In genomic region chr7:56009695-56010094, GRCh38 we compare ENCODE assay signal across 13 cellular contexts. TPM values are rescaled to one million over a fixed set of nuclear protein-coding genes. Genes with fewer than 3 reads are reported as not detected.
A peak's percentile ranks its signal among the peaks of the same experiment; 100 is the strongest.
DNase-seq lines count a peak whose midpoint lies in the region; TF ChIP-seq lines count a peak whose summit lies in the region.
"Had no signal": no experiment of that assay in that cellular context is flagged by ENCODE, and none has a peak within 500 bp of the region (broad histone marks: within the 10 kb centered on the region; RNA-seq: fewer than 3 reads in every experiment).

No MANE protein-coding gene starts in this region.

- no peak for TF ChIP-seq POLR2A in esophagus muscularis mucosa (IDR thresholded peaks at IDR 0.05; ENCODE audit: low read depth)

- no peak for TF ChIP-seq EP300 in esophagus muscularis mucosa (IDR thresholded peaks at IDR 0.05)

- WGBS in esophagus muscularis mucosa = 38% methylated on average over 7 of the region's 7 CpGs

- no peak overlapping the region for H3K4me3 Mint-ChIP-seq in activated T-helper 1 cell treated with anti-CD3 and anti-CD28 coated beads, Interleukin-12 subunit alpha, Interleukin-12 subunit beta, Interleukin-2, Interleukin-4 antibody, amounts not matched to agents 30 ng/mL and 10 ng/mL and 1 ng/mL, durations not matched to agents 14 hours and 24 hours and 36 hours
- H3K4me3 Mint-ChIP-seq: activated CD8-positive, alpha-beta memory T cell treated with anti-CD3 and anti-CD28 coated beads, Interleukin-2, amount 10 ng/mL, durations not matched to agents 7 days and 5 days; IgD-negative memory B cell had no signal

- no TSS peak for BruUV-seq in A673 (replicated peaks; lab: Mats Ljungman, UMichigan)

- H3K27ac Mint-ChIP-seq in activated T-helper 1 cell treated with anti-CD3 and anti-CD28 coated beads, Interleukin-12 subunit alpha, Interleukin-12 subunit beta, Interleukin-2, Interleukin-4 antibody, amounts not matched to agents 30 ng/mL and 10 ng/mL and 1 ng/mL, durations not matched to agents 14 hours and 24 hours and 36 hours = no peak overlapping the region
- H3K27ac Mint-ChIP-seq: activated CD8-positive, alpha-beta memory T cell treated with anti-CD3 and anti-CD28 coated beads, Interleukin-2, amount 10 ng/mL, durations not matched to agents 7 days and 5 days; IgD-negative memory B cell had no signal

- H3K27ac ChIP-seq in HEK293 (ENCODE audit: extremely low read depth, low read depth, low read length) = no peak overlapping the region
- peak overlapping the region in 3 of 4 donors; percentile 12 to 72 (median 23) for H3K27ac ChIP-seq in esophagus muscularis mucosa (replicated peaks in 1 of 4)
- H3K27ac ChIP-seq in A673 (ENCODE audit: low read depth, low read length, poor library complexity, severe bottlenecking) = no peak overlapping the region
- H3K27ac ChIP-seq: SJSA1 had no signal

- TF ChIP-seq CTCF in HEK293 (tag by site-specific recombination; IDR thresholded peaks at IDR 0.05) = no peak
- TF ChIP-seq CTCF in esophagus muscularis mucosa (IDR thresholded peaks at IDR 0.05) = no peak
- TF ChIP-seq CTCF in A673 (conservative IDR thresholded peaks at IDR 0.05; ENCODE audit: low read depth, low read length) = no peak
- no peak for TF ChIP-seq CTCF in GM20000 (IDR thresholded peaks at IDR 0.05; ENCODE audit: extremely low read depth, missing control alignments)

- no peaks in the 10 kb centered on the region for H3K27me3 Mint-ChIP-seq in activated T-helper 1 cell treated with anti-CD3 and anti-CD28 coated beads, Interleukin-12 subunit alpha, Interleukin-12 subunit beta, Interleukin-2, Interleukin-4 antibody, amounts not matched to agents 30 ng/mL and 10 ng/mL and 1 ng/mL, durations not matched to agents 14 hours and 24 hours and 36 hours (ENCODE audit: insufficient read depth)
- H3K27me3 Mint-ChIP-seq: activated CD8-positive, alpha-beta memory T cell treated with anti-CD3 and anti-CD28 coated beads, Interleukin-2, amount 10 ng/mL, durations not matched to agents 7 days and 5 days; IgD-negative memory B cell; progenitor cell of endocrine pancreas had no signal

- no peaks in the 10 kb centered on the region for H3K4me1 ChIP-seq in HEK293 (ENCODE audit: control insufficient read depth, insufficient read depth, low read length)
- peaks cover 0 to 25% (median 21%) of the 10 kb centered on the region in 4 donors for H3K4me1 ChIP-seq in esophagus muscularis mucosa
- H3K4me1 ChIP-seq in A673 (ENCODE audit: insufficient read depth, low read length, poor library complexity, severe bottlenecking) = no peaks in the 10 kb centered on the region
- H3K4me1 ChIP-seq: SJSA1 had no signal

- no peaks in the 10 kb centered on the region for H3K9me3 Mint-ChIP-seq in activated T-helper 1 cell treated with anti-CD3 and anti-CD28 coated beads, Interleukin-12 subunit alpha, Interleukin-12 subunit beta, Interleukin-2, Interleukin-4 antibody, amounts not matched to agents 30 ng/mL and 10 ng/mL and 1 ng/mL, durations not matched to agents 14 hours and 24 hours and 36 hours
- H3K9me3 Mint-ChIP-seq: IgD-negative memory B cell had no signal

- no peaks in the 10 kb centered on the region for H3K4me1 Mint-ChIP-seq in activated T-helper 1 cell treated with anti-CD3 and anti-CD28 coated beads, Interleukin-12 subunit alpha, Interleukin-12 subunit beta, Interleukin-2, Interleukin-4 antibody, amounts not matched to agents 30 ng/mL and 10 ng/mL and 1 ng/mL, durations not matched to agents 14 hours and 24 hours and 36 hours (ENCODE audit: low read depth)
- H3K4me1 Mint-ChIP-seq: activated CD8-positive, alpha-beta memory T cell treated with anti-CD3 and anti-CD28 coated beads, Interleukin-2, amount 10 ng/mL, durations not matched to agents 7 days and 5 days; IgD-negative memory B cell had no signal

- H3K36me3 ChIP-seq in HEK293 (ENCODE audit: control insufficient read depth in 2 of 2, insufficient read depth in 1 of 2, low read length in 2 of 2) = peaks cover 19 to 32% of the 10 kb centered on the region in 2 experiments
- H3K36me3 ChIP-seq in esophagus muscularis mucosa = peaks cover 0 to 22% (median 6%) of the 10 kb centered on the region in 4 donors
- H3K36me3 ChIP-seq in A673 (ENCODE audit: insufficient read depth, low read length, poor library complexity, severe bottlenecking) = peaks cover 25% of the 10 kb centered on the region

- CTCF ChIA-PET in HEK293 (lab: Yijun Ruan, JAX) (interaction anchor here (0.7 to 1.1 kb wide), 2 partner anchors 63 to 66 kb away, joined by 3 read pairs; no protein-coding TSS in a partner anchor), A673 (lab: Charles Lee) (no interaction called here)

- H3K4me3 ChIP-seq in HEK293 (ENCODE audit: low read depth, low read length) = no peak overlapping the region
- H3K4me3 ChIP-seq in esophagus muscularis mucosa = no peak overlapping the region
- no peak overlapping the region for H3K4me3 ChIP-seq in A673 (ENCODE audit: low read depth, low read length, poor library complexity, severe bottlenecking)
- H3K4me3 ChIP-seq: SJSA1 had no signal

- peaks cover 5% of the 10 kb centered on the region for H3K36me3 Mint-ChIP-seq in activated T-helper 1 cell treated with anti-CD3 and anti-CD28 coated beads, Interleukin-12 subunit alpha, Interleukin-12 subunit beta, Interleukin-2, Interleukin-4 antibody, amounts not matched to agents 30 ng/mL and 10 ng/mL and 1 ng/mL, durations not matched to agents 14 hours and 24 hours and 36 hours (ENCODE audit: low read depth)

- no peaks in the 10 kb centered on the region for H3K9me3 ChIP-seq in HEK293 (ENCODE audit: control insufficient read depth, insufficient read depth, low read depth, low read length)
- H3K9me3 ChIP-seq in esophagus muscularis mucosa = no peaks in the 10 kb centered on the region
- no peaks in the 10 kb centered on the region for H3K9me3 ChIP-seq in A673 (ENCODE audit: low read depth, low read length, poor library complexity, severe bottlenecking)
- H3K9me3 ChIP-seq: SJSA1 had no signal

- intact Hi-C loops in esophagus muscularis mucosa (cut with DNase I) (no loop called here), posterior cingulate gyrus (cut with DNase I) (no loop called here), A673 (cut with micrococcal nuclease; ENCODE audit: unreplicated experiment) (no loop called here)
- intact Hi-C loops in activated T-helper 1 cell treated with anti-CD3 and anti-CD28 coated beads, Interleukin-12 subunit alpha, Interleukin-12 subunit beta, Interleukin-2, Interleukin-4 antibody, amounts not matched to agents 30 ng/mL and 10 ng/mL and 1 ng/mL, durations not matched to agents 14 hours and 24 hours and 36 hours (cut with micrococcal nuclease) = no loop called here

- DNase-seq in NCI-H748 (lab: John Stamatoyannopoulos, UW; ENCODE audit: unreplicated experiment) (peak; percentile 90), esophagus muscularis mucosa (ENCODE audit: extremely low spot score) (no peak), posterior cingulate gyrus (peak; percentile 28 to 91 (median 56)), A673 (ENCODE audit: low spot score) (no peak), GM20000 (ENCODE audit: low spot score) (no peak), SK-N-DZ (ENCODE audit: low spot score) (no peak)
- no peak for DNase-seq in activated T-helper 1 cell treated with anti-CD3 and anti-CD28 coated beads, Interleukin-12 subunit alpha, Interleukin-12 subunit beta, Interleukin-2, Interleukin-4 antibody, amounts not matched to agents 30 ng/mL and 10 ng/mL and 1 ng/mL, durations not matched to agents 14 hours and 24 hours and 36 hours (ENCODE audit: low spot score)
- DNase-seq: activated CD8-positive, alpha-beta memory T cell treated with anti-CD3 and anti-CD28 coated beads, Interleukin-2, amount 10 ng/mL, durations not matched to agents 7 days and 5 days; stimulated activated CD8-positive, alpha-beta memory T cell treated with anti-CD3 and anti-CD28 coated beads, Interleukin-4, amount 100 ng/mL, for 48 hours had no signal

- POLR2A ChIA-PET in HEK293 (lab: Yijun Ruan, JAX) = interaction anchor here (1.4 to 4.1 kb wide), 2 partner anchors 25 to 42 kb away, joined by 3 to 12 read pairs; partner anchors contain the start of genes CCT6A and PSPH
- POLR2A ChIA-PET in A673 (lab: Charles Lee; ENCODE audit: low non-redundant PET) = no interaction called here

- H3K27me3 ChIP-seq in esophagus muscularis mucosa (no peaks in the 10 kb centered on the region), A673 (replicated peaks; ENCODE audit: insufficient read depth, low read depth, low read length, poor library complexity) (no peaks in the 10 kb centered on the region)
- H3K27me3 ChIP-seq: SJSA1 had no signal

RNA-seq across cellular contexts. Expression of gene PSPH, which starts 41.5 kb away (rescaled TPM):
- 10 to 100 TPM in 3 of 4 donors, 1 to 10 TPM in 1; 9.1 to 15.9 (median 13.1) TPM for total RNA-seq in esophagus muscularis mucosa
- 17.3 and 19.3 TPM in 2 replicates for total RNA-seq in activated T-helper 1 cell treated with anti-CD3 and anti-CD28 coated beads, Interleukin-12 subunit alpha, Interleukin-12 subunit beta, Interleukin-2, Interleukin-4 antibody, amounts not matched to agents 30 ng/mL and 10 ng/mL and 1 ng/mL, durations not matched to agents 14 hours and 24 hours and 36 hours
- 59.0 and 83.8 TPM in 2 replicates for total RNA-seq in A673 (2021)
- polyA plus RNA-seq in SK-N-DZ (2014; cell fraction: cytosol; rRNA removed) = 59.2 and 65.6 TPM in 2 replicates
- 26.2 and 26.6 TPM in 2 replicates for polyA plus RNA-seq in SK-N-DZ (2014; cell fraction: nucleus; rRNA removed)

RNA-seq across cellular contexts. Expression of gene CCT6A, which starts 41.9 kb away (rescaled TPM):
- total RNA-seq in esophagus muscularis mucosa (100 to 1,000 TPM in 1 of 4 donors, 10 to 100 TPM in 3; 86.6 to 104 (median 87.9) TPM), A673 (2021) (321 and 359 TPM in 2 replicates)
- 308 TPM in 2 replicates for total RNA-seq in activated T-helper 1 cell treated with anti-CD3 and anti-CD28 coated beads, Interleukin-12 subunit alpha, Interleukin-12 subunit beta, Interleukin-2, Interleukin-4 antibody, amounts not matched to agents 30 ng/mL and 10 ng/mL and 1 ng/mL, durations not matched to agents 14 hours and 24 hours and 36 hours
- polyA plus RNA-seq in SK-N-DZ (2014; cell fraction: cytosol; rRNA removed) = 344 and 383 TPM in 2 replicates
- 300 and 367 TPM in 2 replicates for polyA plus RNA-seq in SK-N-DZ (2014; cell fraction: nucleus; rRNA removed)

RNA-seq across cellular contexts. Expression of gene NIPSNAP2, which starts 45.3 kb away (rescaled TPM):
- total RNA-seq in esophagus muscularis mucosa = 100 to 1,000 TPM in 3 of 4 donors, 10 to 100 TPM in 1; 93.3 to 131 (median 116) TPM
- 49.4 and 50.0 TPM in 2 replicates for total RNA-seq in activated T-helper 1 cell treated with anti-CD3 and anti-CD28 coated beads, Interleukin-12 subunit alpha, Interleukin-12 subunit beta, Interleukin-2, Interleukin-4 antibody, amounts not matched to agents 30 ng/mL and 10 ng/mL and 1 ng/mL, durations not matched to agents 14 hours and 24 hours and 36 hours
- 91.8 and 93.7 TPM in 2 replicates for total RNA-seq in A673 (2021)
- 62.1 and 69.0 TPM in 2 replicates for polyA plus RNA-seq in SK-N-DZ (2014; cell fraction: cytosol; rRNA removed)
- 51.7 and 56.9 TPM in 2 replicates for polyA plus RNA-seq in SK-N-DZ (2014; cell fraction: nucleus; rRNA removed)

RNA-seq across cellular contexts. Expression of gene SUMF2, which starts 54.4 kb away (rescaled TPM):
- 10 to 100 TPM; 71.4 to 93.2 (median 80.8) TPM for total RNA-seq in esophagus muscularis mucosa
- 157 and 166 TPM in 2 replicates for total RNA-seq in activated T-helper 1 cell treated with anti-CD3 and anti-CD28 coated beads, Interleukin-12 subunit alpha, Interleukin-12 subunit beta, Interleukin-2, Interleukin-4 antibody, amounts not matched to agents 30 ng/mL and 10 ng/mL and 1 ng/mL, durations not matched to agents 14 hours and 24 hours and 36 hours
- total RNA-seq in A673 (2021) = 157 and 159 TPM in 2 replicates
- polyA plus RNA-seq in SK-N-DZ (2014; cell fraction: cytosol; rRNA removed) = 115 and 137 TPM in 2 replicates
- polyA plus RNA-seq in SK-N-DZ (2014; cell fraction: nucleus; rRNA removed) = 121 and 134 TPM in 2 replicates

RNA-seq across cellular contexts. Expression of gene MRPS17, which starts 58.0 kb away (rescaled TPM):
- 10 to 100 TPM in 3 of 4 donors, 1 to 10 TPM in 1; 7.9 to 16.4 (median 15.7) TPM for total RNA-seq in esophagus muscularis mucosa
- total RNA-seq in activated T-helper 1 cell treated with anti-CD3 and anti-CD28 coated beads, Interleukin-12 subunit alpha, Interleukin-12 subunit beta, Interleukin-2, Interleukin-4 antibody, amounts not matched to agents 30 ng/mL and 10 ng/mL and 1 ng/mL, durations not matched to agents 14 hours and 24 hours and 36 hours = 38.2 and 39.3 TPM in 2 replicates
- total RNA-seq in A673 (2021) = 23.3 and 29.1 TPM in 2 replicates
- polyA plus RNA-seq in SK-N-DZ (2014; cell fraction: cytosol; rRNA removed) = 32.9 TPM in 2 replicates
- 10.6 and 11.9 TPM in 2 replicates for polyA plus RNA-seq in SK-N-DZ (2014; cell fraction: nucleus; rRNA removed)

Comparison
In these comparisons a context has a peak if more than half of its experiments do, and no peak if none do; other contexts are left out.
1. H3K27ac ChIP-seq: peak in esophagus muscularis mucosa (3 of 4); none in HEK293 (single experiment) and A673 (single experiment).
2. DNase-seq: peak in NCI-H748 (single experiment) and posterior cingulate gyrus (10 of 10); none in esophagus muscularis mucosa (single experiment), activated T-helper 1 cell treated with anti-CD3 and anti-CD28 coated beads, Interleukin-12 subunit alpha, Interleukin-12 subunit beta, Interleukin-2, Interleukin-4 antibody, amounts not matched to agents 30 ng/mL and 10 ng/mL and 1 ng/mL, durations not matched to agents 14 hours and 24 hours and 36 hours (single experiment), A673 (single experiment), GM20000 (single experiment) and SK-N-DZ (single experiment).